Comparison of ENCODE assay signal across 40 cellular contexts in genomic region chr3:139421034-139421433, GRCh38. TPM values are rescaled to one million over a fixed set of nuclear protein-coding genes. Genes with fewer than 3 reads are reported as not detected.
"Had no signal": no experiment of that assay in that cellular context is flagged by ENCODE, and none has a peak within 500 bp of the region (broad histone marks: within the 10 kb centered on the region; RNA-seq: fewer than 3 reads in every experiment).

No MANE protein-coding gene starts in this region.

- H3K27me3 Mint-ChIP-seq: activated B cell treated with CpG ODN at 0.5 μM for 24 hours; activated CD4-positive, alpha-beta memory T cell treated with anti-CD3 and anti-CD28 coated beads for 36 hours; brain had no signal

- FAIRE-seq: astrocyte, RCC 7860 had no signal

- H3K27ac Mint-ChIP-seq: activated B cell treated with CpG ODN at 0.5 μM for 24 hours; activated CD4-positive, alpha-beta memory T cell treated with anti-CD3 and anti-CD28 coated beads for 36 hours; activated naive CD4-positive, alpha-beta T cell treated with anti-CD3 and anti-CD28 coated beads for 36 hours; activated naive CD4-positive, alpha-beta T cell treated with anti-CD3 and anti-CD28 coated beads, Interleukin-2, amount 50 U/mL, for 72 hours; activated T-helper 1 cell treated with anti-CD3 and anti-CD28 coated beads, Interleukin-12 subunit alpha, Interleukin-12 subunit beta, Interleukin-2, Interleukin-4 antibody, amounts not matched to agents 30 ng/mL and 10 ng/mL and 1 ng/mL, durations not matched to agents 14 hours and 24 hours and 36 hours; brain had no signal

- H3K4me1 Mint-ChIP-seq: activated B cell treated with CpG ODN at 0.5 μM for 24 hours, brain had no signal

- H2AFZ ChIP-seq: PC-9 had no signal

- H3K4me3 ChIP-seq: adrenal gland, K562, PC-9 had no signal

- H3K27ac ChIP-seq: adrenal gland, PC-9, RWPE1, VCaP had no signal

- ATAC-seq: activated naive CD4-positive, alpha-beta T cell treated with anti-CD3 and anti-CD28 coated beads, Interleukin-2, amount 50 U/mL, for 72 hours; activated T-cell treated with anti-CD3 and anti-CD28 coated beads, Interleukin-2, amount 50 U/mL, for 4 hours; K562 had no signal

- H3K27me3 ChIP-seq: adrenal gland had no signal

- H3K4me2 ChIP-seq: PC-9 had no signal

- DNase-seq: activated B cell treated with CpG ODN at 0.5 μM for 24 hours; activated CD4-positive, alpha-beta memory T cell treated with anti-CD3 and anti-CD28 coated beads for 36 hours; activated CD4-positive, alpha-beta T cell treated with anti-CD3 and anti-CD28 coated beads for 4 hours; activated CD4-positive, alpha-beta T cell treated with anti-CD3 and anti-CD28 coated beads, Interleukin-2, amount 50 U/mL, for 1 hour; activated CD4-positive, CD25-positive, alpha-beta regulatory T cell treated with anti-CD3 and anti-CD28 coated beads, Interleukin-2, amount 50 U/mL, for 72 hours; activated CD8-positive, alpha-beta memory T cell treated with anti-CD3 and anti-CD28 coated beads, Interleukin-2, amount 50 U/mL, for 4 hours; activated gamma-delta T cell treated with Interleukin-2 at 50 U/mL for 16 hours; activated naive CD4-positive, alpha-beta T cell treated with anti-CD3 and anti-CD28 coated beads for 36 hours; activated T-cell treated with anti-CD3 and anti-CD28 coated beads for 4 hours; activated T-cell treated with anti-CD3 and anti-CD28 coated beads, Interleukin-2, amount 50 U/mL, for 4 hours; adrenal gland; central memory CD4-positive, alpha-beta T cell; NCI-H1048; NCI-H1436; NCI-H1694; NCI-H1930; NCI-H2081 treated with DMSO at 0.1 percent for 48 hours; NCI-H226; NCI-H446 treated with DMSO at 0.1 percent for 48 hours; NCI-H524; NCI-H69; NCI-H82; NK-92 treated with Interleukin-12 subunit alpha and Interleukin-12 subunit beta, amount 100 ng/mL, for 24 hours; PC-9; SW 1271; T-helper 1 cell; T-helper 2 cell; T-helper 9 cell had no signal

- H3K4me3 Mint-ChIP-seq: activated B cell treated with CpG ODN at 0.5 μM for 24 hours; activated CD4-positive, alpha-beta memory T cell treated with anti-CD3 and anti-CD28 coated beads for 36 hours; activated naive CD4-positive, alpha-beta T cell treated with anti-CD3 and anti-CD28 coated beads for 36 hours; activated T-cell treated with anti-CD3 and anti-CD28 coated beads, Interleukin-2, amount 50 U/mL, for 4 hours; activated T-helper 1 cell treated with anti-CD3 and anti-CD28 coated beads, Interleukin-12 subunit alpha, Interleukin-12 subunit beta, Interleukin-2, Interleukin-4 antibody, amounts not matched to agents 30 ng/mL and 10 ng/mL and 1 ng/mL, durations not matched to agents 14 hours and 24 hours and 36 hours; brain had no signal

- H3K36me3 ChIP-seq: adrenal gland had no signal

- H3K4me1 ChIP-seq: adrenal gland had no signal

RNA-seq across cellular contexts. Expression of gene RBP2, which starts 55.3 kb away (rescaled TPM):
- total RNA-seq: activated B cell treated with CpG ODN at 0.5 μM for 24 hours; activated CD4-positive, alpha-beta memory T cell treated with anti-CD3 and anti-CD28 coated beads for 36 hours; activated naive CD4-positive, alpha-beta T cell treated with anti-CD3 and anti-CD28 coated beads for 36 hours; activated naive CD4-positive, alpha-beta T cell treated with anti-CD3 and anti-CD28 coated beads, Interleukin-2, amount 50 U/mL, for 72 hours; activated T-cell treated with anti-CD3 and anti-CD28 coated beads, Interleukin-2, amount 50 U/mL, for 4 hours; activated T-helper 1 cell treated with anti-CD3 and anti-CD28 coated beads, Interleukin-12 subunit alpha, Interleukin-12 subunit beta, Interleukin-2, Interleukin-4 antibody, amounts not matched to agents 30 ng/mL and 10 ng/mL and 1 ng/mL, durations not matched to agents 14 hours and 24 hours and 36 hours; astrocyte; bronchial epithelial cell; K562; M059J; OCI-LY7; PC-9; Right ventricle myocardium inferior had no signal
- polyA plus RNA-seq: K562 had no signal
